ENCODE assay signal across 4 cellular contexts in the genomic region with DNA sequence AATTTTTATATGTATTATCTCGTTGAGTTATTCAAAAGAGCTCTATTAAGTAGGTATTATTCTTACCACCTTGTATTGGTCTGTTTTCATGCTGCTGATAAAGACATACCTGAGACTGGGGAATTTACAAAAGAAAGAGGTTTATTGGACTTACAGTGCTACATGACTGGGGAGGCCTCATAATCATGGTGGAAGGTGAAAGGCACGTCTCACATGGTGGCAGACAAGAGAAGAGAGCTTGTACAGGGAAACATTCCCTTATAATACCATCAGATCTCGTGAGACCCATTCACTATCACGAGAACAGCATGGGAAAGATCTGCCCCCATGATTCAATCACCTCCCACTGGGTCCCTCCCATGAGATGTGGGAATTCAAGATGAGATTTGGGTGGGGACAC. TPM values are rescaled to one million over a fixed set of nuclear protein-coding genes. Genes with fewer than 3 reads are reported as not detected.
"Had no signal": no experiment of that assay in that cellular context is flagged by ENCODE, and none has a peak within 500 bp of the region (broad histone marks: within the 10 kb centered on the region; RNA-seq: fewer than 3 reads in every experiment).

No MANE protein-coding gene starts in this region.

RNA-seq across cellular contexts. Expression of a gene that starts 44.3 kb away (rescaled TPM):
- total RNA-seq: activated CD4-positive, alpha-beta memory T cell treated with anti-CD3 and anti-CD28 coated beads for 36 hours; activated CD4-positive, alpha-beta T cell treated with anti-CD3 and anti-CD28 coated beads for 36 hours; activated CD8-positive, alpha-beta memory T cell treated with anti-CD3 and anti-CD28 coated beads for 36 hours; WTC11 had no signal
